22 cellular contexts compared by ENCODE assay signal in the genomic region with DNA sequence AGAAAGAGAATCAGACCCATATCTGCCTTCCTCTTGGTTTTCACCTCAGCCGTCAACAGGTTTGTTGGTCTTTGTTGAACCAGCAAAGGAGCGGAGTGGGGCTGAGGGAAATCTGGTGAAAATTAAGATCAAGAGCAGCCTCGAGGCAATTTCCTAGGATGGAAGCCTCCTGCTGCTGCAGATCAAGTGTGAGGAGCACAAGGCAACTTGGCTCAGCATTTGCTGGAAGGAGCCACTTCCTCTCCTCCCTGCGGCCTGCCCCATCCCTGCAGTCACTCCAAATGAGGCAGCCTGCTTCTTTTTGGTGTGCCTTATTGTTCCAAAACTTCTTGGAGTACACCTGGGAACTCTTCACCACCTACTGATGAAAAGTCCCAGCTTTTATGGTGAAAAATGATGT. TPM values are rescaled to one million over a fixed set of nuclear protein-coding genes. Genes with fewer than 3 reads are reported as not detected.
A peak's percentile ranks its signal among the peaks of the same experiment; 100 is the strongest.
DNase-seq lines count a peak whose midpoint lies in the region; ATAC-seq lines count a peak whose summit lies in the region.
"Had no signal": no experiment of that assay in that cellular context is flagged by ENCODE, and none has a peak within 500 bp of the region (broad histone marks: within the 10 kb centered on the region; RNA-seq: fewer than 3 reads in every experiment).

No MANE protein-coding gene starts in this region.

- H3K27me3 Mint-ChIP-seq in activated CD4-positive, alpha-beta T cell treated with anti-CD3 and anti-CD28 coated beads for 36 hours: no peaks in the 10 kb centered on the region
- H3K27me3 Mint-ChIP-seq in CD4-positive, CD25-positive, alpha-beta regulatory T cell: no peaks in the 10 kb centered on the region
- H3K27me3 Mint-ChIP-seq in activated CD4-positive, alpha-beta memory T cell treated with anti-CD3 and anti-CD28 coated beads for 36 hours: no peaks in the 10 kb centered on the region
- H3K27me3 Mint-ChIP-seq in effector memory CD8-positive, alpha-beta T cell: no peaks in the 10 kb centered on the region

- H3K18ac ChIP-seq in trophoblast cell (ENCODE audit: low read length): no peak overlapping the region

- H2BK5ac ChIP-seq in trophoblast cell (ENCODE audit: low read depth, low read length, poor library complexity): no peak overlapping the region

- no peaks in the 10 kb centered on the region for H3K79me2 ChIP-seq in trophoblast cell (ENCODE audit: control insufficient read depth, insufficient read depth, low read length, poor library complexity)

- H2BK12ac ChIP-seq in trophoblast cell (ENCODE audit: low read length): no peak overlapping the region

- peak overlapping the region; percentile 9 for H3K4me3 ChIP-seq in CD4-positive, CD25-positive, alpha-beta regulatory T cell (ENCODE audit: low read depth, low read length)
- no peak overlapping the region for H3K4me3 ChIP-seq in trophoblast cell (ENCODE audit: low read depth, low read length)
- H3K4me3 ChIP-seq: tibial nerve had no signal

- H2AK5ac ChIP-seq in trophoblast cell (ENCODE audit: low read length): no peak overlapping the region

- H3K36me3 ChIP-seq in CD4-positive, CD25-positive, alpha-beta regulatory T cell (ENCODE audit: control insufficient read depth, insufficient read depth, low read length): peaks cover 4% of the 10 kb centered on the region
- no peaks in the 10 kb centered on the region for H3K36me3 ChIP-seq in trophoblast cell (ENCODE audit: control insufficient read depth in 1 of 2, insufficient read depth in 2 of 2, low read length in 2 of 2)

- POLR2A ChIA-PET in activated CD4-positive, alpha-beta T cell treated with anti-CD3 and anti-CD28 coated beads for 36 hours (lab: Charles Lee): no interaction called here
- POLR2A ChIA-PET in activated CD4-positive, alpha-beta memory T cell treated with anti-CD3 and anti-CD28 coated beads for 36 hours (lab: Charles Lee): no interaction called here

- H2AFZ ChIP-seq in trophoblast cell (ENCODE audit: insufficient read depth, low read length, poor library complexity): no peak overlapping the region

- intact Hi-C loops in activated CD4-positive, alpha-beta T cell treated with anti-CD3 and anti-CD28 coated beads for 36 hours (cut with DNase I, micrococcal nuclease): loop anchor here (10.0 kb wide), 4 partner anchors 538 to 798 kb away; partner anchors contain the start of gene RPS6KA5 (in 1 of the 2)
- intact Hi-C loops in activated CD4-positive, alpha-beta memory T cell treated with anti-CD3 and anti-CD28 coated beads for 36 hours (cut with micrococcal nuclease): loop anchor here (10.0 kb wide), 2 partner anchors 482 to 1478 kb away; no protein-coding TSS in a partner anchor

- H3K4ac ChIP-seq in trophoblast cell (ENCODE audit: low read depth, low read length): no peak overlapping the region

- CTCF ChIA-PET in activated CD4-positive, alpha-beta T cell treated with anti-CD3 and anti-CD28 coated beads for 36 hours (lab: Charles Lee): interaction anchor here (1.0 to 2.1 kb wide), 6 partner anchors 9 to 134 kb away, joined by 3 to 7 read pairs (median 6); no protein-coding TSS in a partner anchor
- CTCF ChIA-PET in activated CD4-positive, alpha-beta memory T cell treated with anti-CD3 and anti-CD28 coated beads for 36 hours (lab: Charles Lee): interaction anchor here (1.6 to 1.8 kb wide), 2 partner anchors 35 to 49 kb away, joined by 3 to 6 read pairs; no protein-coding TSS in a partner anchor

- H3K9ac ChIP-seq in trophoblast cell (ENCODE audit: low read length): no peak overlapping the region

- no peak overlapping the region for H4K12ac ChIP-seq in trophoblast cell (ENCODE audit: low read depth, low read length)

- peaks cover 82% of the 10 kb centered on the region for H3K4me1 ChIP-seq in CD4-positive, CD25-positive, alpha-beta regulatory T cell (ENCODE audit: control insufficient read depth, insufficient read depth, low read length, poor library complexity, severe bottlenecking)
- H3K4me1 ChIP-seq in trophoblast cell (ENCODE audit: control insufficient read depth in 1 of 2, insufficient read depth in 2 of 2, low read length in 2 of 2): no peaks in the 10 kb centered on the region

- no peaks in the 10 kb centered on the region for H3K9me3 ChIP-seq in CD4-positive, CD25-positive, alpha-beta regulatory T cell (ENCODE audit: control insufficient read depth in 2 of 2, low read length in 2 of 2)
- H3K9me3 ChIP-seq in trophoblast cell (ENCODE audit: insufficient read depth, low read depth, low read length): no peaks in the 10 kb centered on the region
- H3K9me3 ChIP-seq: tibial nerve had no signal

- peaks cover 15% of the 10 kb centered on the region for H3K36me3 Mint-ChIP-seq in activated CD4-positive, alpha-beta T cell treated with anti-CD3 and anti-CD28 coated beads for 36 hours (ENCODE audit: low read depth)
- peaks cover 44% of the 10 kb centered on the region for H3K36me3 Mint-ChIP-seq in CD4-positive, CD25-positive, alpha-beta regulatory T cell
- peaks cover 3% of the 10 kb centered on the region for H3K36me3 Mint-ChIP-seq in activated CD4-positive, alpha-beta memory T cell treated with anti-CD3 and anti-CD28 coated beads for 36 hours
- H3K36me3 Mint-ChIP-seq in effector memory CD8-positive, alpha-beta T cell (ENCODE audit: insufficient read depth): peaks cover 80% of the 10 kb centered on the region

- H3K27ac Mint-ChIP-seq in activated CD4-positive, alpha-beta T cell treated with anti-CD3 and anti-CD28 coated beads for 36 hours: peak overlapping the region; percentile 96
- H3K27ac Mint-ChIP-seq in CD4-positive, CD25-positive, alpha-beta regulatory T cell: peak overlapping the region; percentile 80 to 89 (median 83)
- H3K27ac Mint-ChIP-seq in activated CD4-positive, alpha-beta memory T cell treated with anti-CD3 and anti-CD28 coated beads for 36 hours: peak overlapping the region; percentile 90
- H3K27ac Mint-ChIP-seq in effector memory CD8-positive, alpha-beta T cell: peak overlapping the region; percentile 91 to 94

- no peak overlapping the region for H4K91ac ChIP-seq in trophoblast cell (ENCODE audit: low read depth, low read length)

- ATAC-seq in activated CD4-positive, alpha-beta T cell treated with anti-CD3 and anti-CD28 coated beads for 36 hours: no peak
- no peak for ATAC-seq in CD4-positive, CD25-positive, alpha-beta regulatory T cell (ENCODE audit: low read depth in 2 of 2)
- ATAC-seq in effector memory CD8-positive, alpha-beta T cell (replicated peaks): no peak
- ATAC-seq in GM21447 (IDR thresholded peaks at IDR 0.05; ENCODE audit: unreplicated experiment): no peak

- H3K79me1 ChIP-seq in trophoblast cell (ENCODE audit: low read length): no peaks in the 10 kb centered on the region

- H3K4me1 Mint-ChIP-seq in activated CD4-positive, alpha-beta T cell treated with anti-CD3 and anti-CD28 coated beads for 36 hours: peaks cover 87% of the 10 kb centered on the region
- peaks cover 23 to 89% (median 70%) of the 10 kb centered on the region in 4 donors for H3K4me1 Mint-ChIP-seq in CD4-positive, CD25-positive, alpha-beta regulatory T cell
- H3K4me1 Mint-ChIP-seq in activated CD4-positive, alpha-beta memory T cell treated with anti-CD3 and anti-CD28 coated beads for 36 hours (ENCODE audit: low read depth): peaks cover 89% of the 10 kb centered on the region
- H3K4me1 Mint-ChIP-seq in effector memory CD8-positive, alpha-beta T cell (ENCODE audit: low read depth in 2 of 2): peaks cover 59 to 71% of the 10 kb centered on the region in 2 donors

- no peaks in the 10 kb centered on the region for H3K27me3 ChIP-seq in CD4-positive, CD25-positive, alpha-beta regulatory T cell (ENCODE audit: control insufficient read depth, insufficient read depth, low read length)
- no peaks in the 10 kb centered on the region for H3K27me3 ChIP-seq in trophoblast cell (ENCODE audit: insufficient read depth, low read length)
- H3K27me3 ChIP-seq: tibial nerve had no signal

- no peak overlapping the region for H3K4me2 ChIP-seq in trophoblast cell (ENCODE audit: low read length)

- no peak overlapping the region for H3K23ac ChIP-seq in trophoblast cell (ENCODE audit: low read length)

- H3K27ac ChIP-seq in CD4-positive, CD25-positive, alpha-beta regulatory T cell (ENCODE audit: insufficient read depth, low read length, poor library complexity, severe bottlenecking): peak overlapping the region; percentile 52
- no peak overlapping the region for H3K27ac ChIP-seq in trophoblast cell (ENCODE audit: low read depth, low read length)
- H3K27ac ChIP-seq: tibial nerve had no signal

- no CpG with 5 or more reads among the region's 4 CpGs for WGBS in trophoblast cell (ENCODE audit: extremely low coverage, insufficient coverage, insufficient read length)

- DNase-seq in activated CD4-positive, alpha-beta T cell treated with anti-CD3 and anti-CD28 coated beads for 36 hours: peak; percentile 38
- no peak for DNase-seq in activated CD4-positive, alpha-beta T cell treated with anti-CD3 and anti-CD28 coated beads, Interleukin-2, amount 50 U/mL, for 4 hours
- no peak for DNase-seq in CD4-positive, CD25-positive, alpha-beta regulatory T cell
- DNase-seq in activated CD4-positive, alpha-beta memory T cell treated with anti-CD3 and anti-CD28 coated beads for 36 hours: no peak
- no peak for DNase-seq in effector memory CD8-positive, alpha-beta T cell
- DNase-seq in NCI-H1436 (lab: John Stamatoyannopoulos, UW) (no peak), trophoblast cell (no peak)
- DNase-seq: activated CD4-positive, CD25-positive, alpha-beta regulatory T cell treated with anti-CD3 and anti-CD28 coated beads, Interleukin-2, amount 50 U/mL, for 72 hours; AML-193; amniotic stem cell; COR-L47; cortex of kidney; Karpas-422; kidney glomerular epithelial cell; mammary epithelial cell; NCI-H187 treated with DMSO at 0.1 percent for 48 hours; NCI-H2227 treated with DMSO at 0.1 percent for 48 hours; NCI-H774; stimulated activated CD4-positive, alpha-beta T cell treated with anti-CD3 and anti-CD28 coated beads, Interleukin-2, amount 100 ng/mL, for 48 hours had no signal

- H3K4me3 Mint-ChIP-seq in activated CD4-positive, alpha-beta T cell treated with anti-CD3 and anti-CD28 coated beads for 36 hours: peak overlapping the region; percentile 69
- H3K4me3 Mint-ChIP-seq in CD4-positive, CD25-positive, alpha-beta regulatory T cell: peak overlapping the region in 3 of 4 donors; percentile 40 to 68 (median 40)
- peak overlapping the region; percentile 49 for H3K4me3 Mint-ChIP-seq in activated CD4-positive, alpha-beta memory T cell treated with anti-CD3 and anti-CD28 coated beads for 36 hours
- peak overlapping the region; percentile 86 to 87 for H3K4me3 Mint-ChIP-seq in effector memory CD8-positive, alpha-beta T cell

- no peak overlapping the region for H4K8ac ChIP-seq in trophoblast cell (ENCODE audit: low read depth, low read length)

- no peak overlapping the region for H2BK120ac ChIP-seq in trophoblast cell (ENCODE audit: insufficient read depth, low read length, poor library complexity)

- no peak overlapping the region for H3K14ac ChIP-seq in trophoblast cell (ENCODE audit: low read length)

- H3K9me3 Mint-ChIP-seq in activated CD4-positive, alpha-beta T cell treated with anti-CD3 and anti-CD28 coated beads for 36 hours (ENCODE audit: low read depth): no peaks in the 10 kb centered on the region
- no peaks in the 10 kb centered on the region for H3K9me3 Mint-ChIP-seq in CD4-positive, CD25-positive, alpha-beta regulatory T cell
- H3K9me3 Mint-ChIP-seq in activated CD4-positive, alpha-beta memory T cell treated with anti-CD3 and anti-CD28 coated beads for 36 hours: no peaks in the 10 kb centered on the region
- no peaks in the 10 kb centered on the region for H3K9me3 Mint-ChIP-seq in effector memory CD8-positive, alpha-beta T cell

RNA-seq across cellular contexts. Expression of gene TC2N, which starts 4.9 kb away (rescaled TPM):
- 10 to 100 TPM; 48.8 to 49.3 TPM for total RNA-seq in activated CD4-positive, alpha-beta T cell treated with anti-CD3 and anti-CD28 coated beads for 36 hours
- total RNA-seq in CD4-positive, CD25-positive, alpha-beta regulatory T cell: 138 TPM
- polyA plus RNA-seq in CD4-positive, CD25-positive, alpha-beta regulatory T cell: 100 to 1,000 TPM in 1 of 4 donors, 10 to 100 TPM in 3; 68.8 to 113 (median 93.1) TPM
- total RNA-seq in activated CD4-positive, alpha-beta memory T cell treated with anti-CD3 and anti-CD28 coated beads for 36 hours: 10 to 100 TPM; 44.9 to 46.6 TPM
- 12.1 and 12.5 TPM in 2 replicates for polyA plus RNA-seq in trophoblast cell (2013)
- total RNA-seq: A172 had no signal
